In genomic region chr7:139600306-139600705, GRCh38 we compare ENCODE assay signal across 27 cellular contexts.
"Had no signal": no experiment of that assay in that cellular context is flagged by ENCODE, and none has a peak within 500 bp of the region (broad histone marks: within the 10 kb centered on the region; RNA-seq: fewer than 3 reads in every experiment).

No MANE protein-coding gene starts in this region.

- DNase-seq: activated CD4-positive, alpha-beta T cell treated with anti-CD3 and anti-CD28 coated beads for 36 hours; activated CD4-positive, alpha-beta T cell treated with anti-CD3 and anti-CD28 coated beads, Interleukin-2, amount 50 U/mL, for 4 hours; activated CD4-positive, CD25-positive, alpha-beta regulatory T cell; activated effector memory CD4-positive, alpha-beta T cell treated with anti-CD3 and anti-CD28 coated beads, Interleukin-2, amount 50 U/mL, for 16 hours; activated naive CD4-positive, alpha-beta T cell treated with anti-CD3 and anti-CD28 coated beads for 36 hours; activated naive CD8-positive, alpha-beta T cell treated with anti-CD3 and anti-CD28 coated beads for 36 hours; activated T-cell treated with anti-CD3 and anti-CD28 coated beads, Interleukin-2, amount 50 U/mL, for 1 hour; adrenal gland; aorta; body of pancreas; cerebellar nuclear complex; colonic mucosa; effector memory CD4-positive, alpha-beta T cell; left cardiac atrium; midbrain; naive thymus-derived CD8-positive, alpha-beta T cell; stimulated activated CD4-positive, alpha-beta T cell treated with anti-CD3 and anti-CD28 coated beads, Interleukin-12 subunit alpha, Interleukin-12 subunit beta, amount 100 ng/mL, for 4 hours; stimulated activated CD4-positive, alpha-beta T cell treated with anti-CD3 and anti-CD28 coated beads, Interleukin-4, amount 100 ng/mL, for 1 hour; T-helper 2 cell; upper lobe of left lung had no signal

- H3K4me3 ChIP-seq: adrenal gland, body of pancreas, colonic mucosa, gastroesophageal sphincter, hepatocyte, skin epidermis, upper lobe of left lung, vagina had no signal

- H3K4me1 Mint-ChIP-seq: activated CD4-positive, alpha-beta T cell treated with anti-CD3 and anti-CD28 coated beads for 36 hours; activated naive CD8-positive, alpha-beta T cell treated with anti-CD3 and anti-CD28 coated beads for 36 hours had no signal

- H3K27me3 ChIP-seq: adrenal gland, body of pancreas, colonic mucosa, gastroesophageal sphincter, hepatocyte, upper lobe of left lung, vagina had no signal

- H3K27ac Mint-ChIP-seq: activated CD4-positive, alpha-beta T cell treated with anti-CD3 and anti-CD28 coated beads for 36 hours; activated naive CD4-positive, alpha-beta T cell treated with anti-CD3 and anti-CD28 coated beads for 36 hours; activated naive CD8-positive, alpha-beta T cell treated with anti-CD3 and anti-CD28 coated beads for 36 hours; activated T-helper 1 cell treated with anti-CD3 and anti-CD28 coated beads, Interleukin-12 subunit alpha, Interleukin-12 subunit beta, Interleukin-2, Interleukin-4 antibody, amounts not matched to agents 30 ng/mL and 10 ng/mL and 1 ng/mL, durations not matched to agents 14 hours and 24 hours and 36 hours; stimulated activated naive CD8-positive, alpha-beta T cell treated with anti-CD3 and anti-CD28 coated beads, Interleukin-15, Interleukin-2, amounts not matched to agents 100 ng/mL and 50 ng/mL, for 24 hours had no signal

- ATAC-seq: activated CD4-positive, alpha-beta T cell treated with anti-CD3 and anti-CD28 coated beads for 36 hours; body of pancreas; gastroesophageal sphincter; left cardiac atrium; naive thymus-derived CD8-positive, alpha-beta T cell; sciatic nerve had no signal

- H3K4me3 Mint-ChIP-seq: activated CD4-positive, alpha-beta T cell treated with anti-CD3 and anti-CD28 coated beads for 36 hours; activated naive CD4-positive, alpha-beta T cell treated with anti-CD3 and anti-CD28 coated beads for 36 hours; activated naive CD8-positive, alpha-beta T cell treated with anti-CD3 and anti-CD28 coated beads for 36 hours; activated T-helper 1 cell treated with anti-CD3 and anti-CD28 coated beads, Interleukin-12 subunit alpha, Interleukin-12 subunit beta, Interleukin-2, Interleukin-4 antibody, amounts not matched to agents 30 ng/mL and 10 ng/mL and 1 ng/mL, durations not matched to agents 14 hours and 24 hours and 36 hours; naive thymus-derived CD8-positive, alpha-beta T cell; stimulated activated naive CD8-positive, alpha-beta T cell treated with anti-CD3 and anti-CD28 coated beads, Interleukin-15, Interleukin-2, amounts not matched to agents 100 ng/mL and 50 ng/mL, for 24 hours had no signal

- H3K36me3 ChIP-seq: colonic mucosa had no signal

- H3K4me1 ChIP-seq: colonic mucosa, upper lobe of left lung, vagina had no signal

- H3K9me3 Mint-ChIP-seq: activated naive CD4-positive, alpha-beta T cell treated with anti-CD3 and anti-CD28 coated beads for 36 hours; activated naive CD8-positive, alpha-beta T cell treated with anti-CD3 and anti-CD28 coated beads for 36 hours; activated T-helper 1 cell treated with anti-CD3 and anti-CD28 coated beads, Interleukin-12 subunit alpha, Interleukin-12 subunit beta, Interleukin-2, Interleukin-4 antibody, amounts not matched to agents 30 ng/mL and 10 ng/mL and 1 ng/mL, durations not matched to agents 14 hours and 24 hours and 36 hours; naive thymus-derived CD8-positive, alpha-beta T cell; stimulated activated naive CD8-positive, alpha-beta T cell treated with anti-CD3 and anti-CD28 coated beads, Interleukin-15, Interleukin-2, amounts not matched to agents 100 ng/mL and 50 ng/mL, for 24 hours had no signal

- H3K27ac ChIP-seq: adrenal gland, body of pancreas, colonic mucosa, gastroesophageal sphincter, hepatocyte, skin epidermis, upper lobe of left lung, vagina had no signal

- H2AFZ ChIP-seq: hepatocyte had no signal

- H3K4me2 ChIP-seq: hepatocyte had no signal

- H3K27me3 Mint-ChIP-seq: activated CD4-positive, alpha-beta T cell treated with anti-CD3 and anti-CD28 coated beads for 36 hours; activated naive CD8-positive, alpha-beta T cell treated with anti-CD3 and anti-CD28 coated beads for 36 hours; naive thymus-derived CD8-positive, alpha-beta T cell; stimulated activated naive CD8-positive, alpha-beta T cell treated with anti-CD3 and anti-CD28 coated beads, Interleukin-15, Interleukin-2, amounts not matched to agents 100 ng/mL and 50 ng/mL, for 24 hours had no signal

- H3K79me2 ChIP-seq: hepatocyte had no signal
